8 cellular contexts compared by ENCODE assay signal in the genomic region with DNA sequence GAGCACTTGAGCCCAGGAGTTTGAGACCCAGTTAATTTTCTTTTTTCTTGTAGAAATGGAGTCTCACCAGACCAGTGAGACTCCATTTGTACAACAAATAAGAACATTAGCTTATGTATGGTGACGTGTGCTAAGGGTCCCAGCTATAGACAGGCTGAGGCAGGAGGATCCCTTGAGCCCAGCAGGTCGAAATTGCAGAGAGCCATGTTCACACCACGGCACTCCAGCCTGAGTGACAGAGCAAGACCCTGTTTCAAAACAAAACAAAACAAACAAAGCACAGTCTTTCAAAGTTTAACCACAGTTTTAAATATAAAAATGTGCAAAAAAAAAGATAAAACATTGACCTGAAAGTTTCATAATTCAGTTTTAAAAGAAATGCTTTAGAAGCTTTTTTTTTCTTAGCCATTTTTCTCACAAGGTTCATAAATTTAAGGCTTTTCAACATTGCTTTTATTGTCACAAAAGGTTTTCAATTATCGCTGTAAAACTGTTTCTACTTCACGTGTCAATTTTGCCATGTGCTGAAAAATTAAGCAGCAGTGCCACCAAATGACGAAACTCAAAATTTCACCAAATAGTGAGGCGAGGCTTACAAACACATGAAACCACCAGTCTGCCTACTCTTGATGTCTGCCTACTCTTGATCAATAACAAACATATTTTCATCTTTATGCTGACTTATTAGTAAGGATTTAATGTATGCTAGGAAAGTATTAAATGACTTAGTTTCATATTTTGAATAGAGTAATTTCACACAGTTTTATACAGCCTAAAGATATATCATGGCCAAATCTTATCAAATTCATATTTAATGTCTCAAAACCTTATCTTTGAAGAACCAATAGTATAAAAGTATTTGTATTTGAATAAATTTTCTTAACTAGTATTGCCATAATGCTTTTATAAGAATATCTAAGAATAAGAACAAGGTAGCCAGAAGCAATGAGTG.
DNase-seq lines count a peak whose midpoint lies in the region; ATAC-seq, FAIRE-seq and TF ChIP-seq lines count a peak whose summit lies in the region.

No MANE protein-coding gene starts in this region.

- ATAC-seq in GM19395 (IDR thresholded peaks at IDR 0.05; ENCODE audit: unreplicated experiment): peak; percentile 87
- peak; percentile 93 for ATAC-seq in left lobe of liver

- TF ChIP-seq EP300 in transverse colon (IDR thresholded peaks at IDR 0.05; ENCODE audit: low read depth): no peak

- FAIRE-seq in bronchial epithelial cell (lab: Jason Lieb, UNC): no peak

- DNase-seq in NCI-H1417 (lab: John Stamatoyannopoulos, UW): peak; percentile 33 to 79 (median 41)
- no peak for DNase-seq in NCI-H1417 treated with DMSO at 0.1 percent for 48 hours (lab: John Stamatoyannopoulos, UW)
- DNase-seq in HK-2 (ENCODE audit: unreplicated experiment): peak; percentile 13
- peak; percentile 43 to 48 for DNase-seq in PC-9
- DNase-seq in bronchial epithelial cell (ENCODE audit: low read depth): peak; percentile 61
- peak; percentile 51 for DNase-seq in left lobe of liver (ENCODE audit: low spot score)
- DNase-seq in transverse colon: peak; percentile 26

- H3K4me1 ChIP-seq in PC-9 (replicated peaks; ENCODE audit: insufficient read depth) (peaks cover 4% of the 10 kb centered on the region; the same call in 1 of the 2 replicates), transverse colon (peaks cover 0 to 6% (median 0%) of the 10 kb centered on the region in 4 donors)

- H2AFZ ChIP-seq in PC-9: no peak overlapping the region; the same call in 1 of the 2 replicates

- no peaks in the 10 kb centered on the region for H4K20me1 ChIP-seq in PC-9 (ENCODE audit: insufficient read depth)

- H3K79me2 ChIP-seq in PC-9 (ENCODE audit: low read depth): no peaks in the 10 kb centered on the region

- H3K27me3 ChIP-seq in PC-9 (ENCODE audit: insufficient read depth, low read depth) (no peaks in the 10 kb centered on the region), bronchial epithelial cell (ENCODE audit: control insufficient read depth, insufficient read depth, low read length) (no peaks in the 10 kb centered on the region), transverse colon (no peaks in the 10 kb centered on the region)

- TF ChIP-seq POLR2A in transverse colon (IDR thresholded peaks at IDR 0.05): no peak

- in situ Hi-C loops in transverse colon (cut with MboI; ENCODE audit: low pct_ligation_motif_present in 1 of 4, low pct_unique_long_range_greater_than_20kb in 1 of 4, low sequenced_read_pairs in 3 of 4): loop anchor here (5.0 to 25.0 kb wide), 8 partner anchors 174 to 974 kb away; a partner anchor contains a TSS

- CTCF ChIA-PET in PC-9 (lab: Charles Lee): interaction anchor here (0.6 to 1.1 kb wide), 5 partner anchors 345 to 1006 kb away, joined by 3 to 8 read pairs (median 3); a partner anchor contains a TSS

- no peaks in the 10 kb centered on the region for H3K9me2 ChIP-seq in PC-9 (ENCODE audit: insufficient read depth)

- H3K4me2 ChIP-seq in PC-9: peak overlapping the region; percentile 23; the same call in 1 of the 2 replicates

- WGBS in transverse colon (ENCODE audit: low coverage in 1 of 2), 2 donors: 16 to 25% methylated on average over 6 to 7 of the region's 7 CpGs

- BruUV-seq in PC-9 (replicated peaks; lab: Mats Ljungman, UMichigan): no TSS peak

- intact Hi-C loops in PC-9 (cut with micrococcal nuclease; ENCODE audit: unreplicated experiment) (loop anchor here (1.0 to 5.0 kb wide), 6 partner anchors 215 to 1303 kb away; no protein-coding TSS in a partner anchor), transverse colon (cut with DNase I; ENCODE audit: low total_unique reads) (loop anchor here (10.0 kb wide), 1 partner anchor 561 kb away; no protein-coding TSS in a partner anchor)

- no peaks in the 10 kb centered on the region for H3K9me3 ChIP-seq in PC-9 (ENCODE audit: insufficient read depth, low read depth)
- H3K9me3 ChIP-seq in transverse colon: no peaks in the 10 kb centered on the region

- TF ChIP-seq CTCF in PC-9 (conservative IDR thresholded peaks at IDR 0.05): peak; percentile 68
- TF ChIP-seq CTCF in bronchial epithelial cell (IDR thresholded peaks at IDR 0.05; ENCODE audit: insufficient read depth, low read length, severe bottlenecking): peak; percentile 23
- TF ChIP-seq CTCF in transverse colon (IDR thresholded peaks at IDR 0.05): peak; percentile 29 to 57 (median 45)

- H3K27ac ChIP-seq in PC-9 (no peak overlapping the region), transverse colon (no peak overlapping the region)

- no peaks in the 10 kb centered on the region for H3K36me3 ChIP-seq in PC-9 (ENCODE audit: low read depth)
- no peaks in the 10 kb centered on the region for H3K36me3 ChIP-seq in bronchial epithelial cell (ENCODE audit: control insufficient read depth, insufficient read depth, low read length)
- no peaks in the 10 kb centered on the region for H3K36me3 ChIP-seq in transverse colon

- no peaks in the 10 kb centered on the region for H3F3A ChIP-seq in PC-9 (ENCODE audit: insufficient read depth, low read depth)

- H3K4me3 ChIP-seq in PC-9 (no peak overlapping the region), bronchial epithelial cell (ENCODE audit: low read depth, low read length) (no peak overlapping the region), transverse colon (no peak overlapping the region)

- POLR2A ChIA-PET in PC-9 (lab: Charles Lee; ENCODE audit: unreplicated experiment): interaction anchor here (0.7 kb wide), 1 partner anchor 217 kb away, joined by 4 read pairs; no protein-coding TSS in a partner anchor
